ENCODE assay signal across 9 cellular contexts in genomic region chr3:55527381-55527780, GRCh38. TPM values are rescaled to one million over a fixed set of nuclear protein-coding genes. Genes with fewer than 3 reads are reported as not detected.
"Had no signal": no experiment of that assay in that cellular context is flagged by ENCODE, and none has a peak within 500 bp of the region (broad histone marks: within the 10 kb centered on the region; RNA-seq: fewer than 3 reads in every experiment).

No MANE protein-coding gene starts in this region.

- H3K4me3 ChIP-seq: GM23338, K562 had no signal

- ATAC-seq: GM23338, K562 had no signal

- H3K4me3 Mint-ChIP-seq: GM23338, H9 had no signal

- FAIRE-seq: H1, H54, HTR-8/SVneo, K562 had no signal

- DNase-seq: H9, HCEC 1CT, IMR-90 had no signal

- H3K9me3 Mint-ChIP-seq: GM23338, H9 had no signal

- H3K27ac Mint-ChIP-seq: GM23338, H9 had no signal

- H3K4me2 ChIP-seq: GM23338 had no signal

- H2AFZ ChIP-seq: GM23338 had no signal

RNA-seq across cellular contexts. Expression of gene WNT5A, which starts 40.3 kb away (rescaled TPM):
- total RNA-seq: HT-29 had no signal
- polyA plus RNA-seq: K562 had no signal
